Comparison of ENCODE assay signal across 11 cellular contexts in genomic region chr16:17367932-17368331, GRCh38.
A peak's percentile ranks its signal among the peaks of the same experiment; 100 is the strongest.
DNase-seq lines count a peak whose midpoint lies in the region; ATAC-seq, FAIRE-seq and TF ChIP-seq lines count a peak whose summit lies in the region.
"Had no signal": no experiment of that assay in that cellular context is flagged by ENCODE, and none has a peak within 500 bp of the region (broad histone marks: within the 10 kb centered on the region; RNA-seq: fewer than 3 reads in every experiment).

No MANE protein-coding gene starts in this region.

- intact Hi-C loops in pancreas (cut with DNase I) = no loop called here

- CTCF ChIA-PET in activated CD8-positive, alpha-beta T cell treated with anti-CD3 and anti-CD28 coated beads, Interleukin-2, amount 10 ng/mL, durations not matched to agents 7 days and 5 days (lab: Charles Lee) = interaction anchor here (1.0 to 13.3 kb wide), 3 partner anchors 9 to 49 kb away, joined by 3 to 142 read pairs (median 24); no protein-coding TSS in a partner anchor

- H3K36me3 ChIP-seq in iPS DF 6.9 (ENCODE audit: control insufficient read depth, insufficient read depth, low read length) (no peaks in the 10 kb centered on the region), pancreas (no peaks in the 10 kb centered on the region)

- peaks cover 5% of the 10 kb centered on the region for H3K9me3 Mint-ChIP-seq in activated CD8-positive, alpha-beta T cell treated with anti-CD3 and anti-CD28 coated beads, Interleukin-2, amount 10 ng/mL, durations not matched to agents 7 days and 5 days (ENCODE audit: insufficient read depth)

- H3K4me1 ChIP-seq in iPS DF 6.9 (ENCODE audit: control insufficient read depth, insufficient read depth, low read length) (peaks cover 6% of the 10 kb centered on the region), pancreas (peaks cover 0 to 3% (median 0%) of the 10 kb centered on the region in 3 donors)

- H3K27ac ChIP-seq in iPS DF 6.9 (ENCODE audit: low read length) (no peak overlapping the region), pancreas (no peak overlapping the region)

- H3K36me3 Mint-ChIP-seq in activated CD8-positive, alpha-beta T cell treated with anti-CD3 and anti-CD28 coated beads, Interleukin-2, amount 10 ng/mL, durations not matched to agents 7 days and 5 days (ENCODE audit: low read depth) = peaks cover 65% of the 10 kb centered on the region

- peak; percentile 30 for DNase-seq in stimulated activated CD4-positive, alpha-beta T cell treated with anti-CD3 and anti-CD28 coated beads, Interleukin-15, amount 100 ng/mL, for 24 hours
- no peak for DNase-seq in stimulated activated CD4-positive, alpha-beta T cell treated with anti-CD3 and anti-CD28 coated beads, Interleukin-1b, Interleukin-23, amount 100 ng/mL, for 48 hours
- no peak for DNase-seq in activated CD8-positive, alpha-beta T cell treated with anti-CD3 and anti-CD28 coated beads, Interleukin-2, amount 10 ng/mL, durations not matched to agents 7 days and 5 days
- DNase-seq in iPS DF 6.9 (ENCODE audit: low read depth, low spot score) (peak; percentile 70), NCI-H187 treated with DMSO at 0.1 percent for 48 hours (lab: John Stamatoyannopoulos, UW) (no peak), pancreas (no peak)
- DNase-seq: DMS79 treated with DMSO at 0.1 percent for 48 hours; NK-92 treated with Interleukin-12 subunit alpha and Interleukin-12 subunit beta, amount 100 ng/mL, for 24 hours had no signal

- POLR2A ChIA-PET in activated CD8-positive, alpha-beta T cell treated with anti-CD3 and anti-CD28 coated beads, Interleukin-2, amount 10 ng/mL, durations not matched to agents 7 days and 5 days (lab: Charles Lee) = interaction anchor here (1.1 to 5.5 kb wide), 2 partner anchors 21 to 25 kb away, joined by 5 to 41 read pairs; no protein-coding TSS in a partner anchor

- FAIRE-seq in pancreas (lab: Jason Lieb, UNC) = no peak

- no peak for TF ChIP-seq CTCF in pancreas (IDR thresholded peaks at IDR 0.05)

- peak overlapping the region; percentile 99 for H3K27ac Mint-ChIP-seq in activated CD8-positive, alpha-beta T cell treated with anti-CD3 and anti-CD28 coated beads, Interleukin-2, amount 10 ng/mL, durations not matched to agents 7 days and 5 days

- no peaks in the 10 kb centered on the region for H3K27me3 Mint-ChIP-seq in activated CD8-positive, alpha-beta T cell treated with anti-CD3 and anti-CD28 coated beads, Interleukin-2, amount 10 ng/mL, durations not matched to agents 7 days and 5 days (ENCODE audit: low read depth)

- H3K9me3 ChIP-seq in iPS DF 6.9 (ENCODE audit: control insufficient read depth, insufficient read depth, low read length) (no peaks in the 10 kb centered on the region), pancreas (no peaks in the 10 kb centered on the region)

- no peak overlapping the region for H3K4me3 ChIP-seq in iPS DF 6.9 (ENCODE audit: low read length)
- H3K4me3 ChIP-seq in pancreas = no peak overlapping the region

- H3K27me3 ChIP-seq in iPS DF 6.9 (ENCODE audit: control insufficient read depth, insufficient read depth, low read length) = no peaks in the 10 kb centered on the region
- no peaks in the 10 kb centered on the region for H3K27me3 ChIP-seq in pancreas

- no CpG with 5 or more reads among the region's 10 CpGs for WGBS in iPS DF 6.9 (ENCODE audit: insufficient coverage, insufficient read length)
- 59 to 65% methylated on average over 10 of the region's 10 CpGs for WGBS in pancreas, 2 donors

- H3K4me3 Mint-ChIP-seq in activated CD8-positive, alpha-beta T cell treated with anti-CD3 and anti-CD28 coated beads, Interleukin-2, amount 10 ng/mL, durations not matched to agents 7 days and 5 days = peak overlapping the region; percentile 52

- peaks cover 98% of the 10 kb centered on the region for H3K4me1 Mint-ChIP-seq in activated CD8-positive, alpha-beta T cell treated with anti-CD3 and anti-CD28 coated beads, Interleukin-2, amount 10 ng/mL, durations not matched to agents 7 days and 5 days (ENCODE audit: low read depth)

- ATAC-seq in activated CD8-positive, alpha-beta T cell treated with anti-CD3 and anti-CD28 coated beads, Interleukin-2, amount 10 ng/mL, durations not matched to agents 7 days and 5 days = no peak
- no peak for ATAC-seq in HG03135 (IDR thresholded peaks at IDR 0.05; ENCODE audit: unreplicated experiment)
- ATAC-seq in GM18907 (IDR thresholded peaks at IDR 0.05; ENCODE audit: unreplicated experiment) = no peak
- ATAC-seq in pancreas = no peak
- ATAC-seq: esophagus mucosa had no signal

Comparison
In these comparisons a context has a peak if more than half of its experiments do, and no peak if none do; other contexts are left out.
1. DNase-seq: peak in stimulated activated CD4-positive, alpha-beta T cell treated with anti-CD3 and anti-CD28 coated beads, Interleukin-15, amount 100 ng/mL, for 24 hours (single experiment) and iPS DF 6.9 (single experiment); none in stimulated activated CD4-positive, alpha-beta T cell treated with anti-CD3 and anti-CD28 coated beads, Interleukin-1b, Interleukin-23, amount 100 ng/mL, for 48 hours (single experiment), activated CD8-positive, alpha-beta T cell treated with anti-CD3 and anti-CD28 coated beads, Interleukin-2, amount 10 ng/mL, durations not matched to agents 7 days and 5 days (single experiment), NCI-H187 treated with DMSO at 0.1 percent for 48 hours (single experiment) and pancreas (0 of 6).